17 cellular contexts compared by ENCODE assay signal in genomic region chr11:121740902-121741301, GRCh38.
DNase-seq lines count a peak whose midpoint lies in the region; ATAC-seq and TF ChIP-seq lines count a peak whose summit lies in the region.
"Had no signal": no experiment of that assay in that cellular context is flagged by ENCODE, and none has a peak within 500 bp of the region (broad histone marks: within the 10 kb centered on the region; RNA-seq: fewer than 3 reads in every experiment).

No MANE protein-coding gene starts in this region.

- H3K36me3 ChIP-seq in suprapubic skin = no peaks in the 10 kb centered on the region

- CTCF ChIA-PET in activated CD4-positive, alpha-beta memory T cell treated with anti-CD3 and anti-CD28 coated beads, Interleukin-2, amount 10 ng/mL, durations not matched to agents 7 days and 5 days (lab: Charles Lee) = no interaction called here

- peak overlapping the region; percentile 99 for H3K27ac Mint-ChIP-seq in mesothelial cell of epicardium
- H3K27ac Mint-ChIP-seq in activated CD4-positive, alpha-beta memory T cell treated with anti-CD3 and anti-CD28 coated beads, Interleukin-2, amount 10 ng/mL, durations not matched to agents 7 days and 5 days = no peak overlapping the region
- H3K27ac Mint-ChIP-seq: activated CD4-positive, alpha-beta T cell treated with anti-CD3 and anti-CD28 coated beads, Interleukin-2, amount 10 ng/mL, durations not matched to agents 24 days and 14 days; endodermal cell had no signal

- TF ChIP-seq POLR2A in suprapubic skin (IDR thresholded peaks at IDR 0.05) = no peak

- 88% methylated on average over 1 of the region's 1 CpG for WGBS in suprapubic skin

- H3K9me3 ChIP-seq in suprapubic skin = no peaks in the 10 kb centered on the region

- H3K4me3 ChIP-seq in suprapubic skin = no peak overlapping the region

- peaks cover 12% of the 10 kb centered on the region for H3K4me1 ChIP-seq in suprapubic skin
- H3K4me1 ChIP-seq: foreskin keratinocyte had no signal

- H3K4me3 Mint-ChIP-seq in mesothelial cell of epicardium = no peak overlapping the region
- no peak overlapping the region for H3K4me3 Mint-ChIP-seq in activated CD4-positive, alpha-beta memory T cell treated with anti-CD3 and anti-CD28 coated beads, Interleukin-2, amount 10 ng/mL, durations not matched to agents 7 days and 5 days
- H3K4me3 Mint-ChIP-seq: activated CD4-positive, alpha-beta T cell treated with anti-CD3 and anti-CD28 coated beads, Interleukin-2, amount 10 ng/mL, durations not matched to agents 24 days and 14 days; central memory CD8-positive, alpha-beta T cell; endodermal cell had no signal

- TF ChIP-seq CTCF in mesothelial cell of epicardium (IDR thresholded peaks at IDR 0.05; ENCODE audit: unreplicated experiment) (no peak), suprapubic skin (IDR thresholded peaks at IDR 0.05) (no peak)

- H3K27me3 Mint-ChIP-seq in mesothelial cell of epicardium (ENCODE audit: low read depth) = no peaks in the 10 kb centered on the region
- H3K27me3 Mint-ChIP-seq in activated CD4-positive, alpha-beta memory T cell treated with anti-CD3 and anti-CD28 coated beads, Interleukin-2, amount 10 ng/mL, durations not matched to agents 7 days and 5 days = no peaks in the 10 kb centered on the region

- POLR2A ChIA-PET in activated CD4-positive, alpha-beta memory T cell treated with anti-CD3 and anti-CD28 coated beads, Interleukin-2, amount 10 ng/mL, durations not matched to agents 7 days and 5 days (lab: Charles Lee) = no interaction called here

- peaks cover 12% of the 10 kb centered on the region for H3K36me3 Mint-ChIP-seq in mesothelial cell of epicardium
- H3K36me3 Mint-ChIP-seq in activated CD4-positive, alpha-beta memory T cell treated with anti-CD3 and anti-CD28 coated beads, Interleukin-2, amount 10 ng/mL, durations not matched to agents 7 days and 5 days (ENCODE audit: low read depth) = no peaks in the 10 kb centered on the region

- peaks cover 25% of the 10 kb centered on the region for H3K4me1 Mint-ChIP-seq in mesothelial cell of epicardium
- no peaks in the 10 kb centered on the region for H3K4me1 Mint-ChIP-seq in activated CD4-positive, alpha-beta memory T cell treated with anti-CD3 and anti-CD28 coated beads, Interleukin-2, amount 10 ng/mL, durations not matched to agents 7 days and 5 days
- H3K4me1 Mint-ChIP-seq: activated CD4-positive, alpha-beta T cell treated with anti-CD3 and anti-CD28 coated beads, Interleukin-2, amount 10 ng/mL, durations not matched to agents 24 days and 14 days; central memory CD8-positive, alpha-beta T cell had no signal

- TF ChIP-seq EP300 in suprapubic skin (IDR thresholded peaks at IDR 0.05) = no peak

- DNase-seq in NCI-H69 (lab: John Stamatoyannopoulos, UW) (peak; percentile 44), mesothelial cell of epicardium (ENCODE audit: low spot score in 2 of 2, unreplicated experiment in 2 of 2) (no peak), suprapubic skin (ENCODE audit: low spot score in 2 of 2) (no peak)
- no peak for DNase-seq in activated CD4-positive, alpha-beta memory T cell treated with anti-CD3 and anti-CD28 coated beads, Interleukin-2, amount 10 ng/mL, durations not matched to agents 7 days and 5 days
- DNase-seq: activated CD4-positive, alpha-beta T cell treated with anti-CD3 and anti-CD28 coated beads, Interleukin-2, amount 10 ng/mL, durations not matched to agents 24 days and 14 days; activated naive CD4-positive, alpha-beta T cell treated with anti-CD3 and anti-CD28 coated beads, Interleukin-2, amount 50 U/mL, for 16 hours; activated T-cell treated with anti-CD3 and anti-CD28 coated beads for 4 hours; endodermal cell; foreskin keratinocyte; GDM1; NCI-H1092; small intestine had no signal

- peaks cover 37% of the 10 kb centered on the region for H3K9me3 Mint-ChIP-seq in mesothelial cell of epicardium
- peaks cover 3% of the 10 kb centered on the region for H3K9me3 Mint-ChIP-seq in activated CD4-positive, alpha-beta memory T cell treated with anti-CD3 and anti-CD28 coated beads, Interleukin-2, amount 10 ng/mL, durations not matched to agents 7 days and 5 days

- no peaks in the 10 kb centered on the region for H3K27me3 ChIP-seq in suprapubic skin
- H3K27me3 ChIP-seq: foreskin keratinocyte had no signal

- ATAC-seq in GM21825 (IDR thresholded peaks at IDR 0.05; ENCODE audit: unreplicated experiment) = no peak
- ATAC-seq in GM21576 (IDR thresholded peaks at IDR 0.05; ENCODE audit: unreplicated experiment) = no peak
- ATAC-seq: foreskin keratinocyte, Panc1 had no signal

- H3K27ac ChIP-seq in cingulate gyrus (ENCODE audit: low read depth, low read length) (peak overlapping the region; percentile 62), suprapubic skin (peak overlapping the region; percentile 56)
- H3K27ac ChIP-seq: foreskin keratinocyte had no signal
